Comparison of ENCODE assay signal across 1 cellular context in the genomic region with DNA sequence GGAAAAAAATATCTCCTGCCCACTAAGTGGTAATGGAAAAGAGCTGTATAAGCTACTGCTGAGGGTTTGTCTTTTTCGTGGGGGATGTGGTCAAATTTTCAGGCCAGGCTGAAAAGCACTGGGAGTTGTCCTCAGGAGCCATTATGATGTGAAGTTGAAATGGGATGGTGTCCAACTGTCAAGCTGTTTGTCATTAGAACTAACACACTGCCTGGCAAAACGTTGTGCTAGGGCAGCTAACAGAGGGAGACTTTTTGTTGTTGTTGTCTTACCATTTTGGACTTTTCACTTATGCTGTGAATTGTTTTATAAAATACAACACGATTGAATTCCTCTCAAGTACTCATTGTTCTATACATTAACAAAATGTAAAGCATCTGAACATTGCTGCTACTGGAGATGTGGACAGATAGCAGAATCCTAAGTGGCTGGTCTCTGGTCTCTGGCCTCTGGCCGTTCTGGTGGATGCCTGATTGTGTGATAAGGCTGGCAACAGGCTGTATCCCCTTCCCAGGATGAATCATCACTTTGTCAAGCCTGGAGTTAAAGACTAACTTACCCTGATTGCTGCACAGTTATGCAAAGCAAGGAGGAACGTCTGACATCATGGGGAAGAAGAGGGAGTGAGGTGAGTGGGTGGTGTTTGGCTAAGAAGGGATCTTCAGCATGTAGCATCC.
TF ChIP-seq lines count a peak whose summit lies in the region.

No MANE protein-coding gene starts in this region.

TF ChIP-seq in HepG2, 621 proteins besides CTCF, POLR2A, EP300 and RAD21 (continued from another document and continues in another):
- TF ChIP-seq ZNF432 (CRISPR knock-in tag; IDR thresholded peaks at IDR 0.05; ENCODE audit: borderline replicate concordance) (no peak), RAD51 (IDR thresholded peaks at IDR 0.05; ENCODE audit: borderline replicate concordance) (no peak), MTF1 (CRISPR knock-in tag; IDR thresholded peaks at IDR 0.05) (no peak), ZFP82 (CRISPR knock-in tag; IDR thresholded peaks at IDR 0.05; ENCODE audit: borderline replicate concordance) (no peak), FIP1L1 (IDR thresholded peaks at IDR 0.05; ENCODE audit: borderline replicate concordance, insufficient read depth, low read depth, low read length) (no peak), ZNF17 (CRISPR knock-in tag; IDR thresholded peaks at IDR 0.05) (no peak), TARDBP (CRISPR knock-in tag; IDR thresholded peaks at IDR 0.05) (peak; percentile 96), ZNF619 (CRISPR knock-in tag; IDR thresholded peaks at IDR 0.05) (no peak), TCF12 (IDR thresholded peaks at IDR 0.05) (no peak), TCF12 (CRISPR knock-in tag; IDR thresholded peaks at IDR 0.05) (no peak), ZNF614 (CRISPR knock-in tag; IDR thresholded peaks at IDR 0.05; ENCODE audit: borderline replicate concordance) (peak; percentile 88; the same call in 1 of the 2 replicates), ZNF598 (CRISPR knock-in tag; IDR thresholded peaks at IDR 0.05; ENCODE audit: borderline replicate concordance) (no peak), ZNF484 (CRISPR knock-in tag; IDR thresholded peaks at IDR 0.05; ENCODE audit: borderline replicate concordance, low read depth) (no peak), ZNF605 (CRISPR knock-in tag; IDR thresholded peaks at IDR 0.05) (no peak), ZNF460 (CRISPR knock-in tag; IDR thresholded peaks at IDR 0.05; ENCODE audit: borderline replicate concordance) (no peak), BORCS8-MEF2B (CRISPR knock-in tag; IDR thresholded peaks at IDR 0.05) (0 out of 2 replicates have a peak, but pooled peaks have one; percentile 32), ZNF510 (CRISPR knock-in tag; IDR thresholded peaks at IDR 0.05; ENCODE audit: low read depth) (no peak; the same call in 1 of the 2 replicates), ZNF343 (CRISPR knock-in tag; IDR thresholded peaks at IDR 0.05) (no peak), ZNF780A (CRISPR knock-in tag; IDR thresholded peaks at IDR 0.05) (no peak), AFF4 (CRISPR knock-in tag; IDR thresholded peaks at IDR 0.05) (no peak), GABPB1 (CRISPR knock-in tag; IDR thresholded peaks at IDR 0.05) (no peak), RNF2 (conservative IDR thresholded peaks at IDR 0.05; ENCODE audit: low read depth) (no peak), NFIB (CRISPR knock-in tag; IDR thresholded peaks at IDR 0.05; ENCODE audit: borderline replicate concordance) (no peak), RELA (CRISPR knock-in tag; IDR thresholded peaks at IDR 0.05) (no peak), KLF6 (CRISPR knock-in tag; IDR thresholded peaks at IDR 0.05) (no peak), ZFP90 (CRISPR knock-in tag; IDR thresholded peaks at IDR 0.05; ENCODE audit: borderline replicate concordance) (no peak), SP140L (CRISPR knock-in tag; IDR thresholded peaks at IDR 0.05; ENCODE audit: borderline replicate concordance) (no peak), NFIC (IDR thresholded peaks at IDR 0.05; ENCODE audit: low read length) (no peak; the same call in 1 of the 2 replicates), RORA (CRISPR knock-in tag; IDR thresholded peaks at IDR 0.05) (no peak), ZSCAN21 (CRISPR knock-in tag; IDR thresholded peaks at IDR 0.05; ENCODE audit: borderline replicate concordance) (no peak), SMAD1 (CRISPR knock-in tag; IDR thresholded peaks at IDR 0.05; ENCODE audit: borderline replicate concordance, low read depth) (no peak), FOXM1 (CRISPR knock-in tag; IDR thresholded peaks at IDR 0.05) (no peak), ARID5B (CRISPR knock-in tag; IDR thresholded peaks at IDR 0.05) (peak; percentile 94), KDM5B (CRISPR knock-in tag; IDR thresholded peaks at IDR 0.05; ENCODE audit: borderline replicate concordance) (no peak), RNF219 (CRISPR knock-in tag; IDR thresholded peaks at IDR 0.05) (no peak; the same call in 1 of the 2 replicates), HOXA3 (CRISPR knock-in tag; IDR thresholded peaks at IDR 0.05) (peak; percentile 83; the same call in 1 of the 2 replicates), CHCHD3 (CRISPR knock-in tag; IDR thresholded peaks at IDR 0.05) (no peak), ZNF180 (CRISPR knock-in tag; IDR thresholded peaks at IDR 0.05; ENCODE audit: borderline replicate concordance, low read depth) (no peak), ZMYM3 (CRISPR knock-in tag; IDR thresholded peaks at IDR 0.05) (peak; percentile 86), ZNF800 (CRISPR knock-in tag; IDR thresholded peaks at IDR 0.05) (peak; percentile 79; the same call in 1 of the 2 replicates), HNRNPLL (IDR thresholded peaks at IDR 0.05; ENCODE audit: low read depth, low read length, poor library complexity, severe bottlenecking) (no peak), ZFP37 (CRISPR knock-in tag; IDR thresholded peaks at IDR 0.05; ENCODE audit: borderline replicate concordance) (0 out of 2 replicates have a peak, but pooled peaks have one; percentile 58), ZNF570 (CRISPR knock-in tag; IDR thresholded peaks at IDR 0.05; ENCODE audit: borderline replicate concordance) (no peak)
- TF ChIP-seq, protein P1, sequence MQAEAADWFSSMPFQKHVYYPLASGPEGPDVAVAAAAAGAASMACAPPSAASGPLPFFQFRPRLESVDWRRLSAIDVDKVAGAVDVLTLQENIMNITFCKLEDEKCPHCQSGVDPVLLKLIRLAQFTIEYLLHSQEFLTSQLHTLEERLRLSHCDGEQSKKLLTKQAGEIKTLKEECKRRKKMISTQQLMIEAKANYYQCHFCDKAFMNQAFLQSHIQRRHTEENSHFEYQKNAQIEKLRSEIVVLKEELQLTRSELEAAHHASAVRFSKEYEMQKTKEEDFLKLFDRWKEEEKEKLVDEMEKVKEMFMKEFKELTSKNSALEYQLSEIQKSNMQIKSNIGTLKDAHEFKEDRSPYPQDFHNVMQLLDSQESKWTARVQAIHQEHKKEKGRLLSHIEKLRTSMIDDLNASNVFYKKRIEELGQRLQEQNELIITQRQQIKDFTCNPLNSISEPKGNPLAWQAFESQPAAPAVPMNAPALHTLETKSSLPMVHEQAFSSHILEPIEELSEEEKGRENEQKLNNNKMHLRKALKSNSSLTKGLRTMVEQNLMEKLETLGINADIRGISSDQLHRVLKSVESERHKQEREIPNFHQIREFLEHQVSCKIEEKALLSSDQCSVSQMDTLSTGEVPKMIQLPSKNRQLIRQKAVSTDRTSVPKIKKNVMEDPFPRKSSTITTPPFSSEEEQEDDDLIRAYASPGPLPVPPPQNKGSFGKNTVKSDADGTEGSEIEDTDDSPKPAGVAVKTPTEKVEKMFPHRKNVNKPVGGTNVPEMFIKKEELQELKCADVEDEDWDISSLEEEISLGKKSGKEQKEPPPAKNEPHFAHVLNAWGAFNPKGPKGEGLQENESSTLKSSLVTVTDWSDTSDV (CRISPR knock-in tag; IDR thresholded peaks at IDR 0.05), result no peak
- TF ChIP-seq, protein P2, sequence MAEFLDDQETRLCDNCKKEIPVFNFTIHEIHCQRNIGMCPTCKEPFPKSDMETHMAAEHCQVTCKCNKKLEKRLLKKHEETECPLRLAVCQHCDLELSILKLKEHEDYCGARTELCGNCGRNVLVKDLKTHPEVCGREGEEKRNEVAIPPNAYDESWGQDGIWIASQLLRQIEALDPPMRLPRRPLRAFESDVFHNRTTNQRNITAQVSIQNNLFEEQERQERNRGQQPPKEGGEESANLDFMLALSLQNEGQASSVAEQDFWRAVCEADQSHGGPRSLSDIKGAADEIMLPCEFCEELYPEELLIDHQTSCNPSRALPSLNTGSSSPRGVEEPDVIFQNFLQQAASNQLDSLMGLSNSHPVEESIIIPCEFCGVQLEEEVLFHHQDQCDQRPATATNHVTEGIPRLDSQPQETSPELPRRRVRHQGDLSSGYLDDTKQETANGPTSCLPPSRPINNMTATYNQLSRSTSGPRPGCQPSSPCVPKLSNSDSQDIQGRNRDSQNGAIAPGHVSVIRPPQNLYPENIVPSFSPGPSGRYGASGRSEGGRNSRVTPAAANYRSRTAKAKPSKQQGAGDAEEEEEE (CRISPR knock-in tag; IDR thresholded peaks at IDR 0.05; ENCODE audit: borderline replicate concordance), result no peak
- TF ChIP-seq, protein P3, sequence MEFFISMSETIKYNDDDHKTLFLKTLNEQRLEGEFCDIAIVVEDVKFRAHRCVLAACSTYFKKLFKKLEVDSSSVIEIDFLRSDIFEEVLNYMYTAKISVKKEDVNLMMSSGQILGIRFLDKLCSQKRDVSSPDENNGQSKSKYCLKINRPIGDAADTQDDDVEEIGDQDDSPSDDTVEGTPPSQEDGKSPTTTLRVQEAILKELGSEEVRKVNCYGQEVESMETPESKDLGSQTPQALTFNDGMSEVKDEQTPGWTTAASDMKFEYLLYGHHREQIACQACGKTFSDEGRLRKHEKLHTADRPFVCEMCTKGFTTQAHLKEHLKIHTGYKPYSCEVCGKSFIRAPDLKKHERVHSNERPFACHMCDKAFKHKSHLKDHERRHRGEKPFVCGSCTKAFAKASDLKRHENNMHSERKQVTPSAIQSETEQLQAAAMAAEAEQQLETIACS (CRISPR knock-in tag; IDR thresholded peaks at IDR 0.05), result no peak
